Comparison of ENCODE assay signal across 7 cellular contexts in genomic region chr3:60949146-60949545, GRCh38.
"Had no signal": no experiment of that assay in that cellular context is flagged by ENCODE, and none has a peak within 500 bp of the region (broad histone marks: within the 10 kb centered on the region; RNA-seq: fewer than 3 reads in every experiment).

No MANE protein-coding gene starts in this region.

- H3K4me2 ChIP-seq: KMS-11 had no signal

- FAIRE-seq: HTR-8/SVneo had no signal

- H3K27ac Mint-ChIP-seq: IgD-negative memory B cell had no signal

- H3K36me3 Mint-ChIP-seq: IgD-negative memory B cell had no signal

- H3K4me3 ChIP-seq: GM23248 had no signal

- H3K9ac ChIP-seq: GM23248, KMS-11 had no signal

- DNase-seq: GOT3, H7, KBM-7 had no signal

- H3K27me3 Mint-ChIP-seq: IgD-negative memory B cell had no signal

- H3K27ac ChIP-seq: GM23248, KMS-11 had no signal

- H2AFZ ChIP-seq: GM23248 had no signal

- H3K4me3 Mint-ChIP-seq: IgD-negative memory B cell had no signal
